18 cellular contexts compared by ENCODE assay signal in genomic region chr6:74087898-74088297, GRCh38.
DNase-seq lines count a peak whose midpoint lies in the region; ATAC-seq, FAIRE-seq and TF ChIP-seq lines count a peak whose summit lies in the region.
"Had no signal": no experiment of that assay in that cellular context is flagged by ENCODE, and none has a peak within 500 bp of the region (broad histone marks: within the 10 kb centered on the region; RNA-seq: fewer than 3 reads in every experiment).

No MANE protein-coding gene starts in this region.

- no peaks in the 10 kb centered on the region for H3K36me3 ChIP-seq in neural cell (ENCODE audit: insufficient read depth, low read length)
- H3K36me3 ChIP-seq: left lung, neutrophil, WERI-Rb-1 had no signal

- no peak for ATAC-seq in SK-N-SH treated with all-trans-retinoic acid at 6 μM for 48 hours
- ATAC-seq: left lung had no signal

- H3K4me3 ChIP-seq in neural cell (ENCODE audit: low read length) = no peak overlapping the region
- H3K4me3 ChIP-seq: left lung, testis had no signal

- no peaks in the 10 kb centered on the region for H4K20me1 ChIP-seq in neural cell (ENCODE audit: insufficient read depth)

- no peaks in the 10 kb centered on the region for H3K27me3 ChIP-seq in neural cell (ENCODE audit: insufficient read depth, low read depth, low read length)
- H3K27me3 ChIP-seq: left lung, neutrophil, testis had no signal

- no peak overlapping the region for H3K9ac ChIP-seq in neural cell (ENCODE audit: low read length)

- TF ChIP-seq RAD21 in neural cell (conservative IDR thresholded peaks at IDR 0.05) = peak; percentile 39

- no peak overlapping the region for H3K27ac ChIP-seq in neural cell (ENCODE audit: low read length)
- H3K27ac ChIP-seq: left lung, neutrophil, testis, WERI-Rb-1 had no signal

- H3F3A ChIP-seq in neural cell (ENCODE audit: insufficient read depth, low read length, poor library complexity, severe bottlenecking) = no peaks in the 10 kb centered on the region

- no peaks in the 10 kb centered on the region for H3K9me3 ChIP-seq in neural cell (ENCODE audit: low read length)
- H3K9me3 ChIP-seq: left lung, neutrophil, testis had no signal

- DNase-seq in GM03348 (ENCODE audit: low spot score) (peak; percentile 53), M059J (ENCODE audit: low read depth) (peak; percentile 37), dedifferentiated amniotic fluid mesenchymal stem cell (ENCODE audit: extremely low spot score) (peak; percentile 72), hippocampal formation (lab: John Stamatoyannopoulos, UW) (no peak), HTR-8/SVneo (ENCODE audit: insufficient read length, low spot score) (no peak)
- DNase-seq: activated CD8-positive, alpha-beta memory T cell treated with anti-CD3 and anti-CD28 coated beads, Interleukin-2, amount 50 U/mL, for 4 hours; activated naive CD8-positive, alpha-beta T cell treated with anti-CD3 and anti-CD28 coated beads for 36 hours; DMS79; GOT3; left lung; NCI-H1436; NCI-H774; testis; WERI-Rb-1 had no signal

- peak; percentile 33 for TF ChIP-seq CTCF in neural cell (IDR thresholded peaks at IDR 0.05; ENCODE audit: poor library complexity, severe bottlenecking)

- H3K9me2 ChIP-seq in neural cell (ENCODE audit: insufficient read depth, low read length) = no peaks in the 10 kb centered on the region

- TF ChIP-seq EP300 in neural cell (conservative IDR thresholded peaks at IDR 0.05; ENCODE audit: poor library complexity, severe bottlenecking) = no peak

- no peak overlapping the region for H3K4me2 ChIP-seq in neural cell (ENCODE audit: low read length)

- no peaks in the 10 kb centered on the region for H3K79me2 ChIP-seq in neural cell (replicated peaks; ENCODE audit: insufficient read depth, low read length)

- H2AFZ ChIP-seq in neural cell (ENCODE audit: low read depth, low read length) = no peak overlapping the region

- FAIRE-seq in HTR-8/SVneo (lab: Jason Lieb, UNC) = no peak
- FAIRE-seq: GM12891 had no signal

TF ChIP-seq in neural cell, 6 proteins besides CTCF, POLR2A, EP300 and RAD21:
- peak; percentile 49 for TF ChIP-seq SMC3 (conservative IDR thresholded peaks at IDR 0.05; ENCODE audit: poor library complexity)
- TF ChIP-seq, protein P1, sequence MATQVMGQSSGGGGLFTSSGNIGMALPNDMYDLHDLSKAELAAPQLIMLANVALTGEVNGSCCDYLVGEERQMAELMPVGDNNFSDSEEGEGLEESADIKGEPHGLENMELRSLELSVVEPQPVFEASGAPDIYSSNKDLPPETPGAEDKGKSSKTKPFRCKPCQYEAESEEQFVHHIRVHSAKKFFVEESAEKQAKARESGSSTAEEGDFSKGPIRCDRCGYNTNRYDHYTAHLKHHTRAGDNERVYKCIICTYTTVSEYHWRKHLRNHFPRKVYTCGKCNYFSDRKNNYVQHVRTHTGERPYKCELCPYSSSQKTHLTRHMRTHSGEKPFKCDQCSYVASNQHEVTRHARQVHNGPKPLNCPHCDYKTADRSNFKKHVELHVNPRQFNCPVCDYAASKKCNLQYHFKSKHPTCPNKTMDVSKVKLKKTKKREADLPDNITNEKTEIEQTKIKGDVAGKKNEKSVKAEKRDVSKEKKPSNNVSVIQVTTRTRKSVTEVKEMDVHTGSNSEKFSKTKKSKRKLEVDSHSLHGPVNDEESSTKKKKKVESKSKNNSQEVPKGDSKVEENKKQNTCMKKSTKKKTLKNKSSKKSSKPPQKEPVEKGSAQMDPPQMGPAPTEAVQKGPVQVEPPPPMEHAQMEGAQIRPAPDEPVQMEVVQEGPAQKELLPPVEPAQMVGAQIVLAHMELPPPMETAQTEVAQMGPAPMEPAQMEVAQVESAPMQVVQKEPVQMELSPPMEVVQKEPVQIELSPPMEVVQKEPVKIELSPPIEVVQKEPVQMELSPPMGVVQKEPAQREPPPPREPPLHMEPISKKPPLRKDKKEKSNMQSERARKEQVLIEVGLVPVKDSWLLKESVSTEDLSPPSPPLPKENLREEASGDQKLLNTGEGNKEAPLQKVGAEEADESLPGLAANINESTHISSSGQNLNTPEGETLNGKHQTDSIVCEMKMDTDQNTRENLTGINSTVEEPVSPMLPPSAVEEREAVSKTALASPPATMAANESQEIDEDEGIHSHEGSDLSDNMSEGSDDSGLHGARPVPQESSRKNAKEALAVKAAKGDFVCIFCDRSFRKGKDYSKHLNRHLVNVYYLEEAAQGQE (IDR thresholded peaks at IDR 0.05; ENCODE audit: borderline replicate concordance) = no peak
- TF ChIP-seq TAF1 (IDR thresholded peaks at IDR 0.05; ENCODE audit: low read depth) = no peak
- no peak for TF ChIP-seq EZH2 (IDR thresholded peaks at IDR 0.05; ENCODE audit: borderline replicate concordance, insufficient read depth, low read length, poor library complexity, severe bottlenecking)
TF ChIP-seq in neural cell: peak in this region for 1.

TF ChIP-seq in SK-N-SH treated with all-trans-retinoic acid at 6 μM for 48 hours, 23 proteins besides CTCF, POLR2A, EP300 and RAD21:
- TF ChIP-seq ARNTL (CRISPR knock-in tag; IDR thresholded peaks at IDR 0.05; ENCODE audit: borderline replicate concordance, low read depth) = no peak
- no peak for TF ChIP-seq ZFP30 (CRISPR knock-in tag; IDR thresholded peaks at IDR 0.05)
- no peak for TF ChIP-seq PPARA (CRISPR knock-in tag; IDR thresholded peaks at IDR 0.05; ENCODE audit: borderline replicate concordance)
- no peak for TF ChIP-seq TCF4 (CRISPR knock-in tag; IDR thresholded peaks at IDR 0.05; ENCODE audit: borderline replicate concordance)
- no peak for TF ChIP-seq CSDC2 (CRISPR knock-in tag; IDR thresholded peaks at IDR 0.05)
- no peak for TF ChIP-seq ZNF70 (CRISPR knock-in tag; IDR thresholded peaks at IDR 0.05)
- no peak for TF ChIP-seq ZNF565 (CRISPR knock-in tag; conservative IDR thresholded peaks at IDR 0.05; ENCODE audit: low read depth)
- TF ChIP-seq GLIS3 (CRISPR knock-in tag; IDR thresholded peaks at IDR 0.05) = no peak
- TF ChIP-seq RARB (CRISPR knock-in tag; IDR thresholded peaks at IDR 0.05) = no peak
- TF ChIP-seq BACH2 (CRISPR knock-in tag; IDR thresholded peaks at IDR 0.05; ENCODE audit: borderline replicate concordance) = no peak
- TF ChIP-seq TOX (CRISPR knock-in tag; IDR thresholded peaks at IDR 0.05; ENCODE audit: borderline replicate concordance) = no peak
- TF ChIP-seq CREB5 (CRISPR knock-in tag; IDR thresholded peaks at IDR 0.05; ENCODE audit: low read depth) = no peak
- TF ChIP-seq ZC3H10 (CRISPR knock-in tag; IDR thresholded peaks at IDR 0.05) = no peak
- TF ChIP-seq, protein P2, sequence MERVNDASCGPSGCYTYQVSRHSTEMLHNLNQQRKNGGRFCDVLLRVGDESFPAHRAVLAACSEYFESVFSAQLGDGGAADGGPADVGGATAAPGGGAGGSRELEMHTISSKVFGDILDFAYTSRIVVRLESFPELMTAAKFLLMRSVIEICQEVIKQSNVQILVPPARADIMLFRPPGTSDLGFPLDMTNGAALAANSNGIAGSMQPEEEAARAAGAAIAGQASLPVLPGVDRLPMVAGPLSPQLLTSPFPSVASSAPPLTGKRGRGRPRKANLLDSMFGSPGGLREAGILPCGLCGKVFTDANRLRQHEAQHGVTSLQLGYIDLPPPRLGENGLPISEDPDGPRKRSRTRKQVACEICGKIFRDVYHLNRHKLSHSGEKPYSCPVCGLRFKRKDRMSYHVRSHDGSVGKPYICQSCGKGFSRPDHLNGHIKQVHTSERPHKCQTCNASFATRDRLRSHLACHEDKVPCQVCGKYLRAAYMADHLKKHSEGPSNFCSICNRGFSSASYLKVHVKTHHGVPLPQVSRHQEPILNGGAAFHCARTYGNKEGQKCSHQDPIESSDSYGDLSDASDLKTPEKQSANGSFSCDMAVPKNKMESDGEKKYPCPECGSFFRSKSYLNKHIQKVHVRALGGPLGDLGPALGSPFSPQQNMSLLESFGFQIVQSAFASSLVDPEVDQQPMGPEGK (CRISPR knock-in tag; IDR thresholded peaks at IDR 0.05; ENCODE audit: borderline replicate concordance) = no peak
- TF ChIP-seq SNAI2 (CRISPR knock-in tag; IDR thresholded peaks at IDR 0.05) = no peak
- no peak for TF ChIP-seq ESRRG (CRISPR knock-in tag; IDR thresholded peaks at IDR 0.05)
- no peak for TF ChIP-seq ZNF8 (CRISPR knock-in tag; IDR thresholded peaks at IDR 0.05)
- no peak for TF ChIP-seq TSHZ2 (CRISPR knock-in tag; IDR thresholded peaks at IDR 0.05)

Comparison
In these comparisons a context has a peak if more than half of its experiments do, and no peak if none do; other contexts are left out.
1. DNase-seq: peak in GM03348 (single experiment), M059J (single experiment) and dedifferentiated amniotic fluid mesenchymal stem cell (single experiment); none in hippocampal formation (0 of 2) and HTR-8/SVneo (single experiment).